ENCODE assay signal across 8 cellular contexts in the genomic region with DNA sequence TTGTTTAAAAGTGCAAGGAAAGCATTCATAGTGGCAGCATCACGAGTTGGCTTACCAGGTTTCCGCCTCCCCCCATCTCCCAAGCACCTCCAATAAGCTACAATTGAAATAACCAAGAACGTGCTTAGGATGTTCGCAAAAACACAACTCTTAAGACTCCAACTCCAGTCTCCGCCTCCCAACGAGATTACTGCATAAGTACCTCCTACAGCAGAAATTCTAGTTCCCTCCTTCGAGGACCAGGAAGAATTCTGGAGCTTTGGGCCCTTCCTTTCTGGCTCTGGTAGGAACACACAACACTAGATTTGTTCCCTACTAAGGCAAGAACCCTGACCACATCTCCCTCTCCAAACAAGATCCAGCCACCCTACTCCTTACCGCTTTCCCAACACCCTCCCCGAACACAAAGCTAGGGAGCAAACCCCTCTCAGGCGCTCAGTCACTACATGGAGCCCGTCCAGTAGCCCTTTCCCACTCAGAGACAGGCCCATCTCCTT. TPM values are rescaled to one million over a fixed set of nuclear protein-coding genes. Genes with fewer than 3 reads are reported as not detected.
DNase-seq lines count a peak whose midpoint lies in the region; ATAC-seq, FAIRE-seq and TF ChIP-seq lines count a peak whose summit lies in the region.

No MANE protein-coding gene starts in this region.

- TF ChIP-seq CTCF in gastroesophageal sphincter (IDR thresholded peaks at IDR 0.05) (no peak), pancreas (IDR thresholded peaks at IDR 0.05) (no peak)

- TF ChIP-seq POLR2A in gastroesophageal sphincter (IDR thresholded peaks at IDR 0.05) = peak in 1 of 2 donors; percentile 21

- CTCF ChIA-PET in activated CD8-positive, alpha-beta memory T cell treated with anti-CD3 and anti-CD28 coated beads, Interleukin-2, amount 10 ng/mL, durations not matched to agents 7 days and 5 days (lab: Charles Lee) = interaction anchor here (0.7 to 3.2 kb wide), 15 partner anchors 9 to 288 kb away, joined by 3 to 14 read pairs (median 5); partner anchors contain the start of genes IAH1, TAF1B and YWHAQ

- intact Hi-C loops in pancreas (cut with DNase I) = no loop called here

- H3K27ac Mint-ChIP-seq in activated CD8-positive, alpha-beta memory T cell treated with anti-CD3 and anti-CD28 coated beads, Interleukin-2, amount 10 ng/mL, durations not matched to agents 7 days and 5 days = peak overlapping the region; percentile 97

- FAIRE-seq in pancreas (lab: Jason Lieb, UNC) = no peak

- peak; percentile 9 for ATAC-seq in activated CD8-positive, alpha-beta memory T cell treated with anti-CD3 and anti-CD28 coated beads, Interleukin-2, amount 10 ng/mL, durations not matched to agents 7 days and 5 days
- ATAC-seq in gastroesophageal sphincter (no peak), pancreas (peak in 3 of 4 donors; percentile 4 to 23 (median 9)), GM19035 (IDR thresholded peaks at IDR 0.05; ENCODE audit: unreplicated experiment) (no peak), GM21825 (IDR thresholded peaks at IDR 0.05; ENCODE audit: unreplicated experiment) (no peak)

- H3K4me3 ChIP-seq in gastroesophageal sphincter (peak overlapping the region; percentile 76 to 86), pancreas (peak overlapping the region; percentile 58 to 88 (median 81))

- H3K36me3 Mint-ChIP-seq in activated CD8-positive, alpha-beta memory T cell treated with anti-CD3 and anti-CD28 coated beads, Interleukin-2, amount 10 ng/mL, durations not matched to agents 7 days and 5 days = peaks cover 12% of the 10 kb centered on the region

- DNase-seq in activated CD8-positive, alpha-beta memory T cell treated with anti-CD3 and anti-CD28 coated beads, Interleukin-2, amount 10 ng/mL, durations not matched to agents 7 days and 5 days = peak; percentile 66
- DNase-seq in activated CD8-positive, alpha-beta memory T cell treated with anti-CD3 and anti-CD28 coated beads for 24 hours = no peak
- DNase-seq in NOMO-1 (lab: John Stamatoyannopoulos, UW; ENCODE audit: unreplicated experiment in 2 of 2) (peak; percentile 20 to 55), pancreas (peak in 1 of 6 donors; percentile 24)
- peak; percentile 72 for DNase-seq in activated effector memory CD4-positive, alpha-beta T cell treated with anti-CD3 and anti-CD28 coated beads, Interleukin-2, amount 50 U/mL, for 16 hours

- WGBS in gastroesophageal sphincter (ENCODE audit: low coverage in 1 of 2), 2 donors = 0 to 1% methylated on average over 10 to 11 of the region's 11 CpGs
- 1% methylated on average over 11 of the region's 11 CpGs for WGBS in pancreas, 2 donors

- H3K27me3 Mint-ChIP-seq in activated CD8-positive, alpha-beta memory T cell treated with anti-CD3 and anti-CD28 coated beads, Interleukin-2, amount 10 ng/mL, durations not matched to agents 7 days and 5 days = no peaks in the 10 kb centered on the region

- H3K9me3 ChIP-seq in gastroesophageal sphincter (no peaks in the 10 kb centered on the region), pancreas (no peaks in the 10 kb centered on the region)

- H3K27ac ChIP-seq in gastroesophageal sphincter = peak overlapping the region; percentile 91 to 99 (median 98)
- peak overlapping the region; percentile 93 to 99 (median 95) for H3K27ac ChIP-seq in pancreas

- H3K4me1 ChIP-seq in gastroesophageal sphincter (peaks cover 0 to 86% (median 23%) of the 10 kb centered on the region in 3 donors), pancreas (peaks cover 26 to 28% (median 27%) of the 10 kb centered on the region in 3 donors)

- H3K4me1 Mint-ChIP-seq in activated CD8-positive, alpha-beta memory T cell treated with anti-CD3 and anti-CD28 coated beads, Interleukin-2, amount 10 ng/mL, durations not matched to agents 7 days and 5 days = peaks cover 66% of the 10 kb centered on the region

- TF ChIP-seq EP300 in gastroesophageal sphincter (IDR thresholded peaks at IDR 0.05) = no peak

- H3K36me3 ChIP-seq in gastroesophageal sphincter = no peaks in the 10 kb centered on the region
- H3K36me3 ChIP-seq in pancreas = no peaks in the 10 kb centered on the region

- H3K4me3 Mint-ChIP-seq in activated CD8-positive, alpha-beta memory T cell treated with anti-CD3 and anti-CD28 coated beads, Interleukin-2, amount 10 ng/mL, durations not matched to agents 7 days and 5 days = peak overlapping the region; percentile 97

- no peaks in the 10 kb centered on the region for H3K27me3 ChIP-seq in gastroesophageal sphincter
- no peaks in the 10 kb centered on the region for H3K27me3 ChIP-seq in pancreas

- H3K9me3 Mint-ChIP-seq in activated CD8-positive, alpha-beta memory T cell treated with anti-CD3 and anti-CD28 coated beads, Interleukin-2, amount 10 ng/mL, durations not matched to agents 7 days and 5 days (ENCODE audit: low read depth) = no peaks in the 10 kb centered on the region

RNA-seq across cellular contexts. Expression of gene ADAM17, which starts 0.7 kb away (rescaled TPM):
- 10 to 100 TPM; 20.0 to 25.5 TPM for total RNA-seq in activated CD8-positive, alpha-beta memory T cell treated with anti-CD3 and anti-CD28 coated beads, Interleukin-2, amount 10 ng/mL, durations not matched to agents 7 days and 5 days
- total RNA-seq in gastroesophageal sphincter (10 to 100 TPM; 16.0 to 38.3 (median 17.9) TPM), pancreas (10 to 100 TPM in 2 of 6 donors, 1 to 10 TPM in 4; 6.3 to 18.8 (median 7.8) TPM)
- polyA plus RNA-seq in pancreas = 1 to 10 TPM; 4.6 to 6.2 TPM

Comparison
In these comparisons a context has a peak if more than half of its experiments do, and no peak if none do; other contexts are left out.
1. ATAC-seq: peak in activated CD8-positive, alpha-beta memory T cell treated with anti-CD3 and anti-CD28 coated beads, Interleukin-2, amount 10 ng/mL, durations not matched to agents 7 days and 5 days (single experiment) and pancreas (3 of 4); none in gastroesophageal sphincter (single experiment), GM19035 (single experiment) and GM21825 (single experiment).